Comparison of ENCODE assay signal across 8 cellular contexts in the genomic region with DNA sequence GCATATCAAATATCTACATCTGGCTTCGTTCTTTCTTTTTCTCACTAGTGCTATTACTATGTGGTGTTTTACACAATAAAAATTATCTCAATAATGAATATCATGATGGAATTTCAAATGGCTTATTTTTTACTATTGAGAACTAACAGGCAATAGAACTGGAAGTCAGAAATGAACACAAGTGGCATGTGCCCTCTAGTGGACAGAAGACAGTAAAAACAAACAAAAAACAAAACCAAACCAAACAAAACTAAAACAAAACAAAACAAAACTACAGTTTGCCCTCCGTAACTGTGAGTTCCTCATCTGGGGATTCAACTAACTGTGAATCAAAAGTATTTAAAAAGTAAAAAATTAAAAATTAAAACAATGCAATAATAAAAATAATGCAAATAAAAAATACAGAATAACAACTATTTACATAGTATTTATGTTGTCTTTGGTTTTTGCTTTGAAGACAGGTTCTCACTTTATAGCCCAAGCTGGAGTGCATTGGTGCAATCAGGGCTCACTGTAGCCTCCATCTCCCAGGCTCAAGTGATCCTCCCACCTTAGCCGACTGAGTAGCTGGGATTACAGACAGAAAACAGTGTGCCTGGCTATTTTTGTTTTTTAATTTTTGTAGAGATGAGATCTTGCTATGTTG.
DNase-seq lines count a peak whose midpoint lies in the region; ATAC-seq, FAIRE-seq and TF ChIP-seq lines count a peak whose summit lies in the region.

No MANE protein-coding gene starts in this region.

- peak; percentile 41 for FAIRE-seq in D721Med (lab: Jason Lieb, UNC)

- DNase-seq in D721Med (ENCODE audit: insufficient read length, low spot score) (no peak), SK-N-DZ (ENCODE audit: low spot score) (peak; percentile 4), inferior parietal cortex (ENCODE audit: extremely low spot score) (peak; percentile 51), GDM1 (lab: John Stamatoyannopoulos, UW) (no peak), aorta (no peak)

- no peaks in the 10 kb centered on the region for H3K36me3 ChIP-seq in gastroesophageal sphincter
- H3K36me3 ChIP-seq in aorta (ENCODE audit: control insufficient read depth in 1 of 2, insufficient read depth in 2 of 2, low read length in 1 of 2) = no peaks in the 10 kb centered on the region

- intact Hi-C loops in aorta (cut with DNase I) = no loop called here

- no peak for TF ChIP-seq POLR2A in gastroesophageal sphincter (IDR thresholded peaks at IDR 0.05)

- H3K9me3 ChIP-seq in gastroesophageal sphincter = no peaks in the 10 kb centered on the region
- peaks cover 1% of the 10 kb centered on the region for H3K9me3 ChIP-seq in aorta (ENCODE audit: control insufficient read depth, low read length)

- H3K27me3 ChIP-seq in gastroesophageal sphincter (no peaks in the 10 kb centered on the region), aorta (ENCODE audit: control insufficient read depth in 1 of 2, insufficient read depth in 2 of 2, low read length in 1 of 2) (no peaks in the 10 kb centered on the region)

- WGBS in gastroesophageal sphincter (ENCODE audit: low coverage in 1 of 2), 2 donors = 33 to 49% methylated on average over 3 of the region's 3 CpGs
- WGBS in aorta, 2 donors = 29 to 50% methylated on average over 3 of the region's 3 CpGs

- no peaks in the 10 kb centered on the region for H3K4me1 ChIP-seq in gastroesophageal sphincter
- H3K4me1 ChIP-seq in aorta (ENCODE audit: control insufficient read depth in 1 of 2, insufficient read depth in 2 of 2, low read length in 2 of 2) = peaks cover 0 to 2% of the 10 kb centered on the region in 2 donors

- ATAC-seq in GM19397 (IDR thresholded peaks at IDR 0.05; ENCODE audit: unreplicated experiment) (peak; percentile 80), HG03196 (IDR thresholded peaks at IDR 0.05; ENCODE audit: unreplicated experiment) (peak; percentile 79), gastroesophageal sphincter (no peak), aorta (ENCODE audit: low FRiP score) (no peak)

- H3K4me3 ChIP-seq in gastroesophageal sphincter = no peak overlapping the region
- H3K4me3 ChIP-seq in aorta (ENCODE audit: low read length in 2 of 2) = no peak overlapping the region

- no peak for TF ChIP-seq EP300 in gastroesophageal sphincter (IDR thresholded peaks at IDR 0.05)

- TF ChIP-seq CTCF in D721Med (IDR thresholded peaks at IDR 0.05; ENCODE audit: insufficient read depth, missing control alignments) (peak; percentile 75), gastroesophageal sphincter (IDR thresholded peaks at IDR 0.05) (peak in 2 of 4 experiments; percentile 7 to 10)

- H3K27ac ChIP-seq in gastroesophageal sphincter (no peak overlapping the region), aorta (ENCODE audit: low read depth in 1 of 2, low read length in 2 of 2) (no peak overlapping the region)

Comparison
In these comparisons a context has a peak if more than half of its experiments do, and no peak if none do; other contexts are left out.
1. DNase-seq: peak in SK-N-DZ (single experiment) and inferior parietal cortex (single experiment); none in D721Med (single experiment), GDM1 (single experiment) and aorta (0 of 2).
2. ATAC-seq: peak in GM19397 (single experiment) and HG03196 (single experiment); none in gastroesophageal sphincter (single experiment) and aorta (single experiment).